9 cellular contexts compared by ENCODE assay signal in the genomic region with DNA sequence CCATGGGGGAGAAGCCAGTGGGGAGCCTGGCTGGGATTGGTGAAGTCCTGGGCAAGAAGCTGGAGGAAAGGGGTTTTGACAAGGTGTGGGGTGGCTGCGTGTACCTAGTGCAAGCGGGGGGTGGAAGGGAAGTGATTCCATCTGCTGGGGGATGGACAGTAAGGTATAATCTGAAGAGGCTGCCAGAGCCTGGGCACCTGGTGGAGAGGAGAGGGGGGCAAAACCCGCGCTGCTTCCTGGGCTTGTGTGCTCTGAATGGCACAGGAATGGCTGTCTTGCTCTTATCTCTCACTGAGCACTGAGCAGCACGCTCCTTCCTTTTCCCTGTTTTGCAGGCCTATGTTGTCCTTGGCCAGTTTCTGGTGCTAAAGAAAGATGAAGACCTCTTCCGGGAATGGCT. TPM values are rescaled to one million over a fixed set of nuclear protein-coding genes. Genes with fewer than 3 reads are reported as not detected.
A peak's percentile ranks its signal among the peaks of the same experiment; 100 is the strongest.
DNase-seq lines count a peak whose midpoint lies in the region; ATAC-seq and TF ChIP-seq lines count a peak whose summit lies in the region.
"Had no signal": no experiment of that assay in that cellular context is flagged by ENCODE, and none has a peak within 500 bp of the region (broad histone marks: within the 10 kb centered on the region; RNA-seq: fewer than 3 reads in every experiment).

No MANE protein-coding gene starts in this region.

- no peak for TF ChIP-seq POLR2A in breast epithelium (IDR thresholded peaks at IDR 0.05)

- CTCF ChIA-PET in A673 (lab: Charles Lee) = no interaction called here

- BruUV-seq in A673 (replicated peaks; lab: Mats Ljungman, UMichigan) = no TSS peak

- no peaks in the 10 kb centered on the region for H3K9me3 ChIP-seq in A673 (ENCODE audit: low read depth, low read length, poor library complexity, severe bottlenecking)
- H3K9me3 ChIP-seq in HUES64 (ENCODE audit: insufficient read depth, low read depth, low read length) = no peaks in the 10 kb centered on the region
- H3K9me3 ChIP-seq in breast epithelium = no peaks in the 10 kb centered on the region
- no peaks in the 10 kb centered on the region for H3K9me3 ChIP-seq in mucosa of stomach (ENCODE audit: control insufficient read depth, low read length)

- peak overlapping the region; percentile 63 for H3K4me3 ChIP-seq in A673 (ENCODE audit: low read depth, low read length, poor library complexity, severe bottlenecking)
- H3K4me3 ChIP-seq in HUES64 (ENCODE audit: low read length) = peak overlapping the region; percentile 98
- peak overlapping the region; percentile 80 to 96 (median 95) for H3K4me3 ChIP-seq in breast epithelium
- H3K4me3 ChIP-seq in mucosa of stomach (ENCODE audit: low read length) = peak overlapping the region; percentile 98

- intact Hi-C loops in A673 (cut with micrococcal nuclease; ENCODE audit: unreplicated experiment) = loop anchor here (2.0 to 5.0 kb wide), 3 partner anchors 41 to 221 kb away; a partner anchor contains a TSS
- intact Hi-C loops in breast epithelium (cut with DNase I; ENCODE audit: low total_unique reads) = no loop called here

- H3K4me1 ChIP-seq in A673 (ENCODE audit: insufficient read depth, low read length, poor library complexity, severe bottlenecking) (peaks cover 3% of the 10 kb centered on the region), HUES64 (ENCODE audit: insufficient read depth, low read length) (peaks cover 9% of the 10 kb centered on the region; the same call in 1 of the 2 replicates), breast epithelium (peaks cover 0 to 9% of the 10 kb centered on the region in 2 donors), mucosa of stomach (ENCODE audit: control insufficient read depth, insufficient read depth, low read length) (peaks cover 11% of the 10 kb centered on the region)

- 89% methylated on average over 6 of the region's 6 CpGs for WGBS in HUES64

- TF ChIP-seq CTCF in A673 (conservative IDR thresholded peaks at IDR 0.05; ENCODE audit: low read depth, low read length) = no peak
- TF ChIP-seq CTCF in breast epithelium (IDR thresholded peaks at IDR 0.05) = no peak

- ATAC-seq in GM21526 (IDR thresholded peaks at IDR 0.05; ENCODE audit: low FRiP score, unreplicated experiment) = no peak

- H3K27me3 ChIP-seq in A673 (replicated peaks; ENCODE audit: insufficient read depth, low read depth, low read length, poor library complexity) (no peaks in the 10 kb centered on the region), HUES64 (ENCODE audit: insufficient read depth, low read length) (no peaks in the 10 kb centered on the region), breast epithelium (no peaks in the 10 kb centered on the region), mucosa of stomach (ENCODE audit: control insufficient read depth, insufficient read depth, low read length) (no peaks in the 10 kb centered on the region)

- H3K36me3 ChIP-seq in A673 (ENCODE audit: insufficient read depth, low read length, poor library complexity, severe bottlenecking) (peaks cover 41% of the 10 kb centered on the region), HUES64 (ENCODE audit: insufficient read depth, low read length) (peaks cover 42% of the 10 kb centered on the region), breast epithelium (no peaks in the 10 kb centered on the region), mucosa of stomach (ENCODE audit: control insufficient read depth, insufficient read depth, low read length) (peaks cover 9% of the 10 kb centered on the region)

- POLR2A ChIA-PET in A673 (lab: Charles Lee; ENCODE audit: low non-redundant PET) = no interaction called here

- peak overlapping the region; percentile 88 for H3K9ac ChIP-seq in HUES64 (ENCODE audit: low read depth, low read length)
- peak overlapping the region; percentile 88 for H3K9ac ChIP-seq in mucosa of stomach (ENCODE audit: low read length)

- H3K27ac ChIP-seq in A673 (ENCODE audit: low read depth, low read length, poor library complexity, severe bottlenecking) = peak overlapping the region; percentile 93
- H3K27ac ChIP-seq in HUES64 (ENCODE audit: low read depth, low read length) = no peak overlapping the region
- peak overlapping the region; percentile 91 to 92 for H3K27ac ChIP-seq in breast epithelium

- DNase-seq in A673 (ENCODE audit: low spot score) = no peak
- DNase-seq in breast epithelium (ENCODE audit: low spot score in 2 of 2) = no peak
- no peak for DNase-seq in stimulated activated CD4-positive, alpha-beta T cell treated with anti-CD3 and anti-CD28 coated beads, Interleukin-1b, Interleukin-23, amount 100 ng/mL, for 48 hours
- DNase-seq in SK-N-DZ (ENCODE audit: low spot score) = no peak
- DNase-seq in COR-L47 (lab: John Stamatoyannopoulos, UW) = no peak
- DNase-seq: NCI-H446 treated with DMSO at 0.1 percent for 48 hours had no signal

RNA-seq across cellular contexts. Expression of a gene that starts 1.0 kb away (rescaled TPM):
- total RNA-seq in A673 (2021) = 541 and 556 TPM in 2 replicates
- 166 TPM for polyA plus RNA-seq in HUES64 (2013, experiment 1 of 2)
- polyA plus RNA-seq in HUES64 (2013, experiment 2 of 2) = 207 TPM
- 10 to 100 TPM; 15.7 to 42.0 (median 37.4) TPM for total RNA-seq in breast epithelium
- polyA plus RNA-seq in SK-N-DZ (2014; cell fraction: cytosol; rRNA removed) = 46.8 and 59.4 TPM in 2 replicates
- 38.1 and 41.6 TPM in 2 replicates for polyA plus RNA-seq in SK-N-DZ (2014; cell fraction: nucleus; rRNA removed)

RNA-seq across cellular contexts. Expression of a gene that starts 1.3 kb away (rescaled TPM):
- total RNA-seq in A673 (2021) (69.4 and 86.2 TPM in 2 replicates), breast epithelium (10 to 100 TPM; 31.0 to 33.1 (median 31.0) TPM)
- polyA plus RNA-seq in HUES64 (2013, experiment 1 of 2) = 22.7 TPM
- polyA plus RNA-seq in HUES64 (2013, experiment 2 of 2) = 18.8 TPM
- polyA plus RNA-seq in SK-N-DZ (2014; cell fraction: cytosol; rRNA removed) = 62.3 and 62.7 TPM in 2 replicates
- 23.2 and 33.8 TPM in 2 replicates for polyA plus RNA-seq in SK-N-DZ (2014; cell fraction: nucleus; rRNA removed)

RNA-seq across cellular contexts. Expression of a gene that starts 8.5 kb away (rescaled TPM):
- total RNA-seq in A673 (2021) (2.3 and 3.9 TPM in 2 replicates), breast epithelium (under 1 TPM in 2 of 3 donors, not detected in 1; 0.59 to 0.98 TPM)
- not detected for polyA plus RNA-seq in HUES64 (2013, experiment 1 of 2)
- not detected for polyA plus RNA-seq in HUES64 (2013, experiment 2 of 2)
- not detected in 2 replicates for polyA plus RNA-seq in SK-N-DZ (2014; cell fraction: cytosol; rRNA removed)
- polyA plus RNA-seq in SK-N-DZ (2014; cell fraction: nucleus; rRNA removed) = not detected in 2 replicates

RNA-seq across cellular contexts. Expression of a gene that starts 23.0 kb away (rescaled TPM):
- total RNA-seq in A673 (2021) = not detected in 2 replicates
- not detected for polyA plus RNA-seq in HUES64 (2013, experiment 1 of 2)
- polyA plus RNA-seq in HUES64 (2013, experiment 2 of 2) = not detected
- total RNA-seq in breast epithelium = 1 to 10 TPM in 1 of 3 donors, under 1 TPM in 1, not detected in 1; 0.32 to 1.3 TPM
- polyA plus RNA-seq in SK-N-DZ (2014; cell fraction: cytosol; rRNA removed) = not detected in 2 replicates
- polyA plus RNA-seq in SK-N-DZ (2014; cell fraction: nucleus; rRNA removed) = not detected in 2 replicates

RNA-seq across cellular contexts. Expression of a gene that starts 41.8 kb away (rescaled TPM):
- total RNA-seq in A673 (2021) = 95.8 and 96.3 TPM in 2 replicates
- polyA plus RNA-seq in HUES64 (2013, experiment 1 of 2) = 42.6 TPM
- 45.3 TPM for polyA plus RNA-seq in HUES64 (2013, experiment 2 of 2)
- total RNA-seq in breast epithelium = 10 to 100 TPM; 55.2 to 68.5 (median 55.9) TPM
- polyA plus RNA-seq in SK-N-DZ (2014; cell fraction: cytosol; rRNA removed) = 12.6 and 42.4 TPM in 2 replicates
- polyA plus RNA-seq in SK-N-DZ (2014; cell fraction: nucleus; rRNA removed) = 30.5 and 35.2 TPM in 2 replicates

Comparison
In these comparisons a context has a peak if more than half of its experiments do, and no peak if none do; other contexts are left out.
1. RNA of a gene that starts 1.0 kb away (total RNA-seq): 541 to 556 TPM in A673; 15.7 to 42.0 TPM in breast epithelium; every median in the first group is over 10 times any median in the second.
2. Peak in every context shown above with its lines, with median percentiles within 50 percentile points of each other: H3K4me3 ChIP-seq.